Comparison of ENCODE assay signal across 11 cellular contexts in genomic region chr11:118690553-118691304, GRCh38. TPM values are rescaled to one million over a fixed set of nuclear protein-coding genes. Genes with fewer than 3 reads are reported as not detected.
DNase-seq lines count a peak whose midpoint lies in the region; ATAC-seq and TF ChIP-seq lines count a peak whose summit lies in the region.
"Had no signal": no experiment of that assay in that cellular context is flagged by ENCODE, and none has a peak within 500 bp of the region (broad histone marks: within the 10 kb centered on the region; RNA-seq: fewer than 3 reads in every experiment).

No MANE protein-coding gene starts in this region.

- H3K9me3 Mint-ChIP-seq in activated T-cell treated with anti-CD3 and anti-CD28 coated beads, Interleukin-2, amount 50 U/mL, for 4 hours, result no peaks in the 10 kb centered on the region
- H3K9me3 Mint-ChIP-seq in activated T-helper 17 cell treated with anti-CD3 and anti-CD28 coated beads, Interleukin-2, amount 50 U/mL, for 72 hours, result no peaks in the 10 kb centered on the region

- ATAC-seq in activated T-cell treated with anti-CD3 and anti-CD28 coated beads, Interleukin-2, amount 50 U/mL, for 4 hours, result no peak
- no peak for ATAC-seq in activated T-helper 17 cell treated with anti-CD3 and anti-CD28 coated beads, Interleukin-2, amount 50 U/mL, for 72 hours (replicated peaks)
- ATAC-seq in lower lobe of right lung (no peak), GM18502 (IDR thresholded peaks at IDR 0.05; ENCODE audit: poor library complexity, unreplicated experiment) (no peak)

- no peaks in the 10 kb centered on the region for H3K27me3 Mint-ChIP-seq in activated T-cell treated with anti-CD3 and anti-CD28 coated beads, Interleukin-2, amount 50 U/mL, for 4 hours (ENCODE audit: low read depth)
- H3K27me3 Mint-ChIP-seq in activated T-helper 17 cell treated with anti-CD3 and anti-CD28 coated beads, Interleukin-2, amount 50 U/mL, for 72 hours, result no peaks in the 10 kb centered on the region

- H3K4me1 ChIP-seq in lower lobe of right lung, result peaks cover 29% of the 10 kb centered on the region

- peak overlapping the region; percentile 55 for H3K4me3 ChIP-seq in lower lobe of right lung

- H3K27me3 ChIP-seq in lower lobe of right lung (ENCODE audit: low read depth), result no peaks in the 10 kb centered on the region

- H3K27ac Mint-ChIP-seq in activated T-helper 17 cell treated with anti-CD3 and anti-CD28 coated beads, Interleukin-2, amount 50 U/mL, for 72 hours, result peak overlapping the region; percentile 25

- H3K4me1 Mint-ChIP-seq in activated T-cell treated with anti-CD3 and anti-CD28 coated beads, Interleukin-2, amount 50 U/mL, for 4 hours (ENCODE audit: low read depth), result peaks cover 50% of the 10 kb centered on the region
- H3K4me1 Mint-ChIP-seq in activated T-helper 17 cell treated with anti-CD3 and anti-CD28 coated beads, Interleukin-2, amount 50 U/mL, for 72 hours, result peaks cover 19% of the 10 kb centered on the region

- H3K36me3 Mint-ChIP-seq in activated T-cell treated with anti-CD3 and anti-CD28 coated beads, Interleukin-2, amount 50 U/mL, for 4 hours (ENCODE audit: insufficient read depth), result no peaks in the 10 kb centered on the region
- H3K36me3 Mint-ChIP-seq in activated T-helper 17 cell treated with anti-CD3 and anti-CD28 coated beads, Interleukin-2, amount 50 U/mL, for 72 hours (ENCODE audit: low read depth), result no peaks in the 10 kb centered on the region

- intact Hi-C loops in lower lobe of right lung (cut with DNase I), result no loop called here

- H3K36me3 ChIP-seq in lower lobe of right lung, result no peaks in the 10 kb centered on the region

- no peaks in the 10 kb centered on the region for H3K9me3 ChIP-seq in lower lobe of right lung

- no peak for DNase-seq in activated T-cell treated with anti-CD3 and anti-CD28 coated beads, Interleukin-2, amount 50 U/mL, for 4 hours
- DNase-seq in activated T-cell treated with anti-CD3 and anti-CD28 coated beads for 4 hours (no peak), lower lobe of right lung (no peak), substantia nigra (lab: John Stamatoyannopoulos, UW) (no peak)
- DNase-seq in activated CD8-positive, alpha-beta memory T cell treated with anti-CD3 and anti-CD28 coated beads, Interleukin-2, amount 50 U/mL, for 48 hours, result no peak
- no peak for DNase-seq in stimulated activated naive CD4-positive, alpha-beta T cell treated with Interleukin-2 at 50 U/mL for 16 hours (lab: John Stamatoyannopoulos, UW)

- H3K27ac ChIP-seq in lower lobe of right lung, result peak overlapping the region; percentile 76
- H3K27ac ChIP-seq in substantia nigra (ENCODE audit: low read depth, low read length, poor library complexity, severe bottlenecking), result peak overlapping the region; percentile 92

- peak overlapping the region; percentile 8 for H3K4me3 Mint-ChIP-seq in activated T-cell treated with anti-CD3 and anti-CD28 coated beads, Interleukin-2, amount 50 U/mL, for 4 hours
- H3K4me3 Mint-ChIP-seq in activated T-helper 17 cell treated with anti-CD3 and anti-CD28 coated beads, Interleukin-2, amount 50 U/mL, for 72 hours, result peak overlapping the region; percentile 70

- no peak for TF ChIP-seq CTCF in lower lobe of right lung (IDR thresholded peaks at IDR 0.05)

RNA-seq across cellular contexts. Expression of gene TREH, which starts 11.3 kb away (rescaled TPM):
- not detected for total RNA-seq in activated T-cell treated with anti-CD3 and anti-CD28 coated beads, Interleukin-2, amount 50 U/mL, for 4 hours
- total RNA-seq in activated T-helper 17 cell treated with anti-CD3 and anti-CD28 coated beads, Interleukin-2, amount 50 U/mL, for 72 hours, result not detected
- 0.30 TPM for total RNA-seq in lower lobe of right lung
- total RNA-seq: aorta; subcutaneous adipose tissue; T-helper 1 cell treated with Interleukin-12 subunit alpha and Interleukin-12 subunit beta and Interleukin-4 antibody, amounts not matched to agents 30 ng/mL and 1 ng/mL, for 36 hours had no signal
